Comparison of ENCODE assay signal across 18 cellular contexts in the genomic region with DNA sequence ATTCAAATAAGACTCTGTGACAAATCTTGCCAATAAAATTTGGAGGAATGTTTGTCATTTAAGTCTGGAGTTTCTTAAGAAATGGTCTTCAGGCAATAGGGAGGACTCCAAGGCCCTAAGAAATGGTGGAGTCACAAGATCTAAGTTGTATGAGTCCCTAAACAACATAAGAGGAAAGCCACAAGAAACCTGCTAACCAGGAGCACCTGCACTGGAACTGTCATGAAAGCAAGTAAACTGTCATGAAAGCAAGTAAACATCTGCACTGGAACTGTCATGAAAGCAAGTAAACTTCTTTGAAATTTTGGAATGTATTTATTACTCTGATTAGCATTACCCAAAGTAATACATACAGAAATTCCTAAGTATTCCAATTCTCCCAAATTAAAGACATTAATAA. TPM values are rescaled to one million over a fixed set of nuclear protein-coding genes. Genes with fewer than 3 reads are reported as not detected.
DNase-seq lines count a peak whose midpoint lies in the region; ATAC-seq, FAIRE-seq and TF ChIP-seq lines count a peak whose summit lies in the region.
"Had no signal": no experiment of that assay in that cellular context is flagged by ENCODE, and none has a peak within 500 bp of the region (broad histone marks: within the 10 kb centered on the region; RNA-seq: fewer than 3 reads in every experiment).

No MANE protein-coding gene starts in this region.

- H3K27ac ChIP-seq in GM12878 (ENCODE audit: control insufficient read depth, insufficient read depth) (no peak overlapping the region), psoas muscle (peak overlapping the region; percentile 96), thyroid gland (no peak overlapping the region)

- H3K9ac ChIP-seq in Loucy (ENCODE audit: low read depth, low read length, poor library complexity, severe bottlenecking) (peak overlapping the region; percentile 27), GM12878 (ENCODE audit: control insufficient read depth, insufficient read depth, low read length) (no peak overlapping the region)

- peaks cover 90% of the 10 kb centered on the region for H3K79me2 ChIP-seq in Loucy (ENCODE audit: insufficient read depth, low read length)
- peaks cover 32% of the 10 kb centered on the region for H3K79me2 ChIP-seq in GM12878 (ENCODE audit: control insufficient read depth, insufficient read depth, low read length)

- peak overlapping the region; percentile 88 for H3K4me2 ChIP-seq in Loucy (ENCODE audit: low read depth, low read length, poor library complexity, severe bottlenecking)
- peak overlapping the region; percentile 34; the same call in 1 of the 2 replicates for H3K4me2 ChIP-seq in GM12878 (ENCODE audit: control insufficient read depth, insufficient read depth)

- H3K9me2 ChIP-seq in Loucy (replicated peaks; ENCODE audit: low read depth, low read length), result no peaks in the 10 kb centered on the region

- no peaks in the 10 kb centered on the region for H3K36me3 ChIP-seq in Loucy (ENCODE audit: insufficient read depth, low read length)
- no peaks in the 10 kb centered on the region for H3K36me3 ChIP-seq in GM12878 (ENCODE audit: control insufficient read depth in 2 of 2, insufficient read depth in 2 of 2, low read length in 1 of 2)
- no peaks in the 10 kb centered on the region for H3K36me3 ChIP-seq in psoas muscle (ENCODE audit: insufficient read depth in 1 of 2, low read depth in 1 of 2)
- H3K36me3 ChIP-seq in thyroid gland, result no peaks in the 10 kb centered on the region
- H3K36me3 ChIP-seq: upper lobe of left lung had no signal

- no TSS peak for BruUV-seq in GM12878 (replicated peaks; lab: Mats Ljungman, UMichigan)

- H2AFZ ChIP-seq in Loucy (ENCODE audit: low read length), result no peak overlapping the region
- no peak overlapping the region for H2AFZ ChIP-seq in GM12878 (ENCODE audit: control insufficient read depth, low read depth, low read length)

- peak overlapping the region; percentile 39 for H3K4me3 Mint-ChIP-seq in activated T-cell treated with anti-CD3 and anti-CD28 coated beads, Interleukin-2, amount 50 U/mL, for 24 hours
- H3K4me3 Mint-ChIP-seq: neural crest cell had no signal

- CTCF ChIA-PET in GM12878 (lab: Yijun Ruan, JAX), result no interaction called here

- H3K4me1 Mint-ChIP-seq in activated T-cell treated with anti-CD3 and anti-CD28 coated beads, Interleukin-2, amount 50 U/mL, for 24 hours (ENCODE audit: low read depth), result peaks cover 65% of the 10 kb centered on the region

- H3K36me3 Mint-ChIP-seq in activated T-cell treated with anti-CD3 and anti-CD28 coated beads, Interleukin-2, amount 50 U/mL, for 24 hours (ENCODE audit: low read depth), result peaks cover 48% of the 10 kb centered on the region

- H3K9me3 ChIP-seq in Loucy (ENCODE audit: insufficient read depth, low read depth, low read length), result no peaks in the 10 kb centered on the region
- no peaks in the 10 kb centered on the region for H3K9me3 ChIP-seq in GM12878 (replicated peaks; ENCODE audit: control insufficient read depth, insufficient read depth, low read length)
- H3K9me3 ChIP-seq in psoas muscle, result no peaks in the 10 kb centered on the region
- H3K9me3 ChIP-seq in thyroid gland, result no peaks in the 10 kb centered on the region
- H3K9me3 ChIP-seq: upper lobe of left lung had no signal

- H3K27me3 Mint-ChIP-seq in activated T-cell treated with anti-CD3 and anti-CD28 coated beads, Interleukin-2, amount 50 U/mL, for 24 hours, result no peaks in the 10 kb centered on the region

- TF ChIP-seq POLR2A in GM12878 (IDR thresholded peaks at IDR 0.05; ENCODE audit: low read depth, low read length), result no peak
- no peak for TF ChIP-seq POLR2A in thyroid gland (IDR thresholded peaks at IDR 0.05)

- H3F3A ChIP-seq in Loucy (ENCODE audit: low read depth), result no peaks in the 10 kb centered on the region

- SMC1A ChIA-PET in GM12878 (lab: Charles Lee; ENCODE audit: uncharacterized antibody, unreplicated experiment), result no interaction called here

- peaks cover 5% of the 10 kb centered on the region for H3K27me3 ChIP-seq in Loucy (ENCODE audit: insufficient read depth, low read length, poor library complexity, severe bottlenecking)
- H3K27me3 ChIP-seq in GM12878 (replicated peaks in 1 of 2; ENCODE audit: control insufficient read depth in 2 of 2, insufficient read depth in 2 of 2, low read length in 1 of 2), result no peaks in the 10 kb centered on the region
- H3K27me3 ChIP-seq in psoas muscle (ENCODE audit: insufficient read depth in 3 of 3, low read length in 2 of 3), result no peaks in the 10 kb centered on the region
- H3K27me3 ChIP-seq in thyroid gland, result no peaks in the 10 kb centered on the region
- H3K27me3 ChIP-seq: upper lobe of left lung had no signal

- H3K4me1 ChIP-seq in Loucy (ENCODE audit: insufficient read depth, low read length, poor library complexity, severe bottlenecking) (peaks cover 34% of the 10 kb centered on the region), GM12878 (ENCODE audit: control insufficient read depth, insufficient read depth, low read length) (no peaks in the 10 kb centered on the region), psoas muscle (peaks cover 50% of the 10 kb centered on the region), thyroid gland (peaks cover 0 to 16% of the 10 kb centered on the region in 2 donors)

- intact Hi-C loops in GM12878 (cut with micrococcal nuclease; ENCODE audit: unreplicated experiment), result no loop called here
- intact Hi-C loops in psoas muscle (cut with DNase I), result no loop called here
- intact Hi-C loops in thyroid gland (cut with DNase I), result no loop called here

- FAIRE-seq in GM12878 (lab: Jason Lieb, UNC), result no peak

- RAD21 ChIA-PET in GM12878 (lab: Charles Lee; ENCODE audit: unreplicated experiment), result no interaction called here

- ATAC-seq in GM12878, result no peak
- no peak for ATAC-seq in psoas muscle
- ATAC-seq in GM18870 (IDR thresholded peaks at IDR 0.05; ENCODE audit: unreplicated experiment), result no peak
- ATAC-seq: Right ventricle myocardium inferior, sciatic nerve had no signal

- no peaks in the 10 kb centered on the region for H3K9me3 Mint-ChIP-seq in activated T-cell treated with anti-CD3 and anti-CD28 coated beads, Interleukin-2, amount 50 U/mL, for 24 hours
- H3K9me3 Mint-ChIP-seq: neural crest cell had no signal

- TF ChIP-seq EP300 in GM12878 (IDR thresholded peaks at IDR 0.05; ENCODE audit: borderline replicate concordance in 1 of 2, control insufficient read depth in 1 of 2, low read depth in 2 of 2, low read length in 2 of 2), result no peak

- POLR2A ChIA-PET in GM12878 (lab: Charles Lee), result no interaction called here

- H3K4me3 ChIP-seq in Loucy (ENCODE audit: low read length, poor library complexity, severe bottlenecking), result peak overlapping the region; percentile 94
- H3K4me3 ChIP-seq in GM12878, result no peak overlapping the region
- H3K4me3 ChIP-seq in psoas muscle, result no peak overlapping the region
- H3K4me3 ChIP-seq in thyroid gland (replicated peaks in 1 of 3), result no peak overlapping the region
- H3K4me3 ChIP-seq: upper lobe of left lung had no signal

- DNase-seq in activated T-cell treated with anti-CD3 and anti-CD28 coated beads, Interleukin-2, amount 50 U/mL, for 24 hours, result no peak
- DNase-seq in activated T-cell treated with anti-CD3 and anti-CD28 coated beads for 4 hours (no peak), GM12878 (ENCODE audit: low read depth, low spot score) (no peak), psoas muscle (no peak), midbrain (lab: John Stamatoyannopoulos, UW) (no peak), thyroid gland (no peak)
- DNase-seq: activated naive CD4-positive, alpha-beta T cell treated with Interleukin-2 at 50 U/mL for 16 hours; caudate nucleus; DMS153; effector memory CD4-positive, alpha-beta T cell; NCI-H1930; stimulated activated CD8-positive, alpha-beta memory T cell treated with anti-CD3 and anti-CD28 coated beads, Interleukin-4, amount 100 ng/mL, for 48 hours; upper lobe of left lung had no signal

- TF ChIP-seq CTCF in Loucy (conservative IDR thresholded peaks at IDR 0.05; ENCODE audit: low read length) (no peak), GM12878 (IDR thresholded peaks at IDR 0.05 in 2 of 3, conservative IDR thresholded peaks at IDR 0.05 in 1 of 3; ENCODE audit: control insufficient read depth in 2 of 3, extremely low read depth in 1 of 3, insufficient read depth in 1 of 3, low read depth in 3 of 3, low read length in 3 of 3) (no peak), psoas muscle (IDR thresholded peaks at IDR 0.05) (no peak), thyroid gland (IDR thresholded peaks at IDR 0.05) (no peak)

- TF ChIP-seq RAD21 in GM12878 (IDR thresholded peaks at IDR 0.05; ENCODE audit: insufficient read depth, low read depth, low read length), result no peak

- in situ Hi-C loops in GM12878 (cut with MboI), result no loop called here

- peak overlapping the region; percentile 70 for H3K27ac Mint-ChIP-seq in activated T-cell treated with anti-CD3 and anti-CD28 coated beads, Interleukin-2, amount 50 U/mL, for 24 hours

- peaks cover 67% of the 10 kb centered on the region for H4K20me1 ChIP-seq in Loucy (ENCODE audit: insufficient read depth, low read length, poor library complexity, severe bottlenecking)
- no peaks in the 10 kb centered on the region for H4K20me1 ChIP-seq in GM12878 (ENCODE audit: control insufficient read depth, insufficient read depth)

RNA-seq across cellular contexts. Expression of a gene that starts 3.5 kb away (rescaled TPM):
- total RNA-seq in GM12878 (2013; cell fraction: nucleolus; rRNA removed), result 9.4 and 9.7 TPM in 2 replicates
- 2.8 and 3.1 TPM in 2 replicates for total RNA-seq in GM12878 (2014; rRNA removed)
- total RNA-seq in GM12878 (2014; rRNA removed; fragmentation: Illumina TruSeq; extraction: Trizol), result 2.6 and 3.3 TPM in 2 replicates
- total RNA-seq in GM12878 (2021), result 10.0 and 10.9 TPM in 2 replicates
- polyA plus RNA-seq in GM12878 (2011; ENCODE audit: low read depth), result 5.8 TPM
- 4.6 and 5.2 TPM in 2 replicates for polyA plus RNA-seq in GM12878 (2011; rRNA removed)
- polyA plus RNA-seq in GM12878 (2011; cell fraction: cytosol; rRNA removed), result 2.1 and 3.2 TPM in 2 replicates
- polyA plus RNA-seq in GM12878 (2011; cell fraction: nucleus; rRNA removed), result 3.1 and 4.1 TPM in 2 replicates
- 4.5 and 8.0 TPM in 2 replicates for polyA plus RNA-seq in GM12878 (2012)
- 5.9 and 6.1 TPM in 2 replicates for polyA plus RNA-seq in GM12878 (2014; fragmentation: Illumina TruSeq; extraction: Trizol)
- polyA plus RNA-seq in GM12878 (2014; fragmentation: Nextera tagmentation; extraction: Ambion mirVana), result 1 to 10 TPM; 1.1 to 2.0 TPM
- polyA plus RNA-seq in GM12878 (2014; rRNA removed), result 2.7 and 3.1 TPM in 2 replicates
- polyA plus RNA-seq in GM12878 (2016; fragmentation: Nextera tagmentation; extraction: Ambion mirVana), result 1 to 10 TPM; 3.0 to 3.5 TPM
- 10.0 and 19.7 TPM in 2 replicates for polyA minus RNA-seq in GM12878 (2011; rRNA and poly(A)+ RNA removed)
- polyA minus RNA-seq in GM12878 (2011; cell fraction: cytosol; rRNA and poly(A)+ RNA removed), result 3.6 and 7.6 TPM in 2 replicates
- 5.2 and 7.5 TPM in 2 replicates for polyA minus RNA-seq in GM12878 (2011; cell fraction: nucleus; rRNA and poly(A)+ RNA removed)
- total RNA-seq in psoas muscle, result 10 to 100 TPM; 18.0 to 23.3 (median 20.2) TPM
- 1 to 10 TPM; 2.6 to 6.9 (median 3.5) TPM for polyA plus RNA-seq in psoas muscle
- 10 to 100 TPM; 22.5 to 44.2 (median 35.5) TPM for total RNA-seq in thyroid gland

RNA-seq across cellular contexts. Expression of a gene that starts 47.0 kb away (rescaled TPM):
- 24.7 and 27.0 TPM in 2 replicates for total RNA-seq in GM12878 (2013; cell fraction: nucleolus; rRNA removed)
- total RNA-seq in GM12878 (2014; rRNA removed) (24.6 and 25.4 TPM in 2 replicates), GM12878 (2014; rRNA removed; fragmentation: Illumina TruSeq; extraction: Trizol) (28.6 and 30.1 TPM in 2 replicates), GM12878 (2021) (20.2 and 22.0 TPM in 2 replicates), psoas muscle (10 to 100 TPM; 28.1 to 49.9 (median 37.8) TPM), thyroid gland (10 to 100 TPM; 12.1 to 25.9 (median 19.0) TPM)
- polyA plus RNA-seq in GM12878 (2011; ENCODE audit: low read depth), result 11.1 TPM
- polyA plus RNA-seq in GM12878 (2011; rRNA removed) (32.8 and 45.2 TPM in 2 replicates), GM12878 (2014; fragmentation: Illumina TruSeq; extraction: Trizol) (25.9 and 41.1 TPM in 2 replicates), GM12878 (2014; fragmentation: Nextera tagmentation; extraction: Ambion mirVana) (10 to 100 TPM; 26.3 to 35.7 TPM), GM12878 (2014; rRNA removed) (16.2 and 22.8 TPM in 2 replicates), GM12878 (2016; fragmentation: Nextera tagmentation; extraction: Ambion mirVana) (10 to 100 TPM; 33.9 to 34.9 TPM), psoas muscle (10 to 100 TPM; 34.1 to 64.6 (median 43.4) TPM)
- polyA plus RNA-seq in GM12878 (2011; cell fraction: cytosol; rRNA removed), result 6.0 and 7.0 TPM in 2 replicates
- 8.8 and 10.6 TPM in 2 replicates for polyA plus RNA-seq in GM12878 (2011; cell fraction: nucleus; rRNA removed)
- 24.8 and 27.4 TPM in 2 replicates for polyA plus RNA-seq in GM12878 (2012)
- polyA minus RNA-seq in GM12878 (2011; rRNA and poly(A)+ RNA removed), result 6.4 and 8.2 TPM in 2 replicates
- 2.8 and 3.4 TPM in 2 replicates for polyA minus RNA-seq in GM12878 (2011; cell fraction: cytosol; rRNA and poly(A)+ RNA removed)
- polyA minus RNA-seq in GM12878 (2011; cell fraction: nucleus; rRNA and poly(A)+ RNA removed), result 8.8 and 10.3 TPM in 2 replicates
